19 cellular contexts compared by ENCODE assay signal in genomic region chr9:108374606-108375005, GRCh38.
"Had no signal": no experiment of that assay in that cellular context is flagged by ENCODE, and none has a peak within 500 bp of the region (broad histone marks: within the 10 kb centered on the region; RNA-seq: fewer than 3 reads in every experiment).

No MANE protein-coding gene starts in this region.

- H3K4me1 Mint-ChIP-seq: activated naive CD4-positive, alpha-beta T cell treated with anti-CD3 and anti-CD28 coated beads, Interleukin-2, amount 10 ng/mL, durations not matched to agents 7 days and 5 days; neural progenitor cell; T-cell had no signal

- ATAC-seq: left cardiac atrium, lower lobe of right lung, T-cell had no signal

- H3K4me3 Mint-ChIP-seq: activated naive CD4-positive, alpha-beta T cell treated with anti-CD3 and anti-CD28 coated beads, Interleukin-2, amount 10 ng/mL, durations not matched to agents 7 days and 5 days; neural progenitor cell; stimulated activated naive CD8-positive, alpha-beta T cell treated with anti-CD3 and anti-CD28 coated beads, Interleukin-15, Interleukin-2, amounts not matched to agents 100 ng/mL and 50 ng/mL, for 24 hours; T-cell had no signal

- H3K36me3 ChIP-seq: cardiac muscle cell, esophagus squamous epithelium, lower lobe of right lung, neural progenitor cell, ovary, sigmoid colon, spleen, suprapubic skin, upper lobe of left lung had no signal

- H3K27ac ChIP-seq: cardiac muscle cell, esophagus squamous epithelium, lower lobe of right lung, neural progenitor cell, ovary, sigmoid colon, spleen, suprapubic skin, upper lobe of left lung, VCaP had no signal

- H3K27me3 Mint-ChIP-seq: activated naive CD4-positive, alpha-beta T cell treated with anti-CD3 and anti-CD28 coated beads, Interleukin-2, amount 10 ng/mL, durations not matched to agents 7 days and 5 days; stimulated activated naive CD8-positive, alpha-beta T cell treated with anti-CD3 and anti-CD28 coated beads, Interleukin-15, Interleukin-2, amounts not matched to agents 100 ng/mL and 50 ng/mL, for 24 hours; T-cell had no signal

- H3K9me3 ChIP-seq: esophagus squamous epithelium, lower lobe of right lung, ovary, suprapubic skin, upper lobe of left lung had no signal

- H3K4me1 ChIP-seq: lower lobe of right lung, neural progenitor cell, sigmoid colon, spleen, suprapubic skin, upper lobe of left lung had no signal

- H3K4me3 ChIP-seq: cardiac muscle cell, esophagus squamous epithelium, lower lobe of right lung, neural progenitor cell, ovary, sigmoid colon, spleen, suprapubic skin, upper lobe of left lung had no signal

- H3K36me3 Mint-ChIP-seq: activated naive CD4-positive, alpha-beta T cell treated with anti-CD3 and anti-CD28 coated beads, Interleukin-2, amount 10 ng/mL, durations not matched to agents 7 days and 5 days; neural progenitor cell; T-cell had no signal

- DNase-seq: activated CD4-positive, alpha-beta T cell treated with anti-CD3 and anti-CD28 coated beads for 1 hour; activated CD4-positive, alpha-beta T cell treated with anti-CD3 and anti-CD28 coated beads, Interleukin-2, amount 50 U/mL, for 4 hours; activated naive CD4-positive, alpha-beta T cell treated with anti-CD3 and anti-CD28 coated beads, Interleukin-2, amount 10 ng/mL, durations not matched to agents 7 days and 5 days; activated T-cell treated with anti-CD3 and anti-CD28 coated beads for 4 hours; esophagus squamous epithelium; left cardiac atrium; lower lobe of right lung; ovary; sigmoid colon; spleen; T-cell; T-helper 9 cell; upper lobe of left lung had no signal

- H3K27me3 ChIP-seq: cardiac muscle cell, esophagus squamous epithelium, neural progenitor cell, ovary, sigmoid colon, spleen, suprapubic skin, upper lobe of left lung had no signal

- H3K27ac Mint-ChIP-seq: activated naive CD4-positive, alpha-beta T cell treated with anti-CD3 and anti-CD28 coated beads, Interleukin-2, amount 10 ng/mL, durations not matched to agents 7 days and 5 days; activated T-helper 2 cell treated with anti-CD3 and anti-CD28 coated beads, Interferon-gamma antibody, Interleukin-2, Interleukin-4, amounts not matched to agents 10 μg/mL and 5 μg/mL and 100 μg/mL, durations not matched to agents 14 hours and 24 hours and 36 hours; neural progenitor cell; stimulated activated naive CD8-positive, alpha-beta T cell treated with anti-CD3 and anti-CD28 coated beads, Interleukin-15, Interleukin-2, amounts not matched to agents 100 ng/mL and 50 ng/mL, for 24 hours; T-cell had no signal
